Comparison of ENCODE assay signal across 13 cellular contexts in genomic region chr10:78511324-78512204, GRCh38.
DNase-seq lines count a peak whose midpoint lies in the region; ATAC-seq and TF ChIP-seq lines count a peak whose summit lies in the region.
"Had no signal": no experiment of that assay in that cellular context is flagged by ENCODE, and none has a peak within 500 bp of the region (broad histone marks: within the 10 kb centered on the region; RNA-seq: fewer than 3 reads in every experiment).

No MANE protein-coding gene starts in this region.

- H3K18ac ChIP-seq in mesenchymal stem cell (ENCODE audit: low read depth in 1 of 2, low read length in 2 of 2), result no peak overlapping the region

- H2BK15ac ChIP-seq in mesenchymal stem cell (ENCODE audit: low read depth, poor library complexity, severe bottlenecking), result no peak overlapping the region

- H3K27ac ChIP-seq in colonic mucosa (peak overlapping the region; percentile 15), mesenchymal stem cell (ENCODE audit: low read length, poor library complexity, severe bottlenecking) (no peak overlapping the region), subcutaneous abdominal adipose tissue (ENCODE audit: low read depth, low read length) (peak overlapping the region; percentile 89)

- no peaks in the 10 kb centered on the region for H3K36me3 Mint-ChIP-seq in effector memory CD8-positive, alpha-beta T cell (ENCODE audit: insufficient read depth)
- H3K36me3 Mint-ChIP-seq: activated naive CD8-positive, alpha-beta T cell treated with anti-CD3 and anti-CD28 coated beads, Interleukin-2, amount 10 ng/mL, durations not matched to agents 7 days and 5 days; stimulated activated effector memory CD8-positive, alpha-beta T cell treated with anti-CD3 and anti-CD28 coated beads, Interleukin-12 subunit alpha, Interleukin-12 subunit beta, amount 100 ng/mL, for 72 hours had no signal

- H2AK5ac ChIP-seq in mesenchymal stem cell (ENCODE audit: low read length, severe bottlenecking), result no peak overlapping the region

- H3K14ac ChIP-seq in mesenchymal stem cell (ENCODE audit: low read length in 2 of 2), result no peak overlapping the region

- no peak for TF ChIP-seq CTCF in colonic mucosa (IDR thresholded peaks at IDR 0.05)

- H2BK5ac ChIP-seq in mesenchymal stem cell (ENCODE audit: low read depth, low read length, poor library complexity, severe bottlenecking), result no peak overlapping the region

- 90% methylated on average over 6 of the region's 6 CpGs for WGBS in mesenchymal stem cell

- H3K4me1 ChIP-seq in colonic mucosa (no peaks in the 10 kb centered on the region), mesenchymal stem cell (ENCODE audit: control insufficient read depth, insufficient read depth, low read depth, low read length) (peaks cover 4% of the 10 kb centered on the region), subcutaneous abdominal adipose tissue (ENCODE audit: control insufficient read depth in 5 of 5, insufficient read depth in 5 of 5, low read length in 5 of 5) (peaks cover 25 to 67% (median 45%) of the 10 kb centered on the region in 5 donors)
- H3K4me1 ChIP-seq: BE2C had no signal

- DNase-seq in M059J (ENCODE audit: low read depth), result peak; percentile 61
- DNase-seq in colonic mucosa, result peak; percentile 11
- no peak for DNase-seq in mesenchymal stem cell
- DNase-seq in anterior cingulate cortex (lab: John Stamatoyannopoulos, UW), result no peak
- no peak for DNase-seq in NCI-H2227 (lab: John Stamatoyannopoulos, UW; ENCODE audit: unreplicated experiment)
- no peak for DNase-seq in effector memory CD8-positive, alpha-beta T cell
- DNase-seq: activated CD4-positive, alpha-beta T cell treated with anti-CD3 and anti-CD28 coated beads for 48 hours; activated naive CD8-positive, alpha-beta T cell treated with anti-CD3 and anti-CD28 coated beads, Interleukin-2, amount 10 ng/mL, durations not matched to agents 7 days and 5 days; BE2C; dorsolateral prefrontal cortex had no signal

- peaks cover 15 to 54% of the 10 kb centered on the region in 2 donors for H3K27me3 Mint-ChIP-seq in effector memory CD8-positive, alpha-beta T cell

- H3K4me3 ChIP-seq in colonic mucosa, result no peak overlapping the region
- H3K4me3 ChIP-seq in mesenchymal stem cell (ENCODE audit: insufficient read depth in 1 of 2, low read depth in 1 of 2, low read length in 2 of 2), result no peak overlapping the region
- H3K4me3 ChIP-seq in subcutaneous abdominal adipose tissue (ENCODE audit: low read depth in 1 of 5, low read length in 5 of 5), result no peak overlapping the region
- H3K4me3 ChIP-seq: dorsolateral prefrontal cortex had no signal

- no peaks in the 10 kb centered on the region for H3K36me3 ChIP-seq in colonic mucosa
- H3K36me3 ChIP-seq in mesenchymal stem cell (ENCODE audit: control insufficient read depth in 1 of 2, insufficient read depth in 2 of 2, low read depth in 1 of 2, low read length in 2 of 2), result no peaks in the 10 kb centered on the region
- no peaks in the 10 kb centered on the region for H3K36me3 ChIP-seq in subcutaneous abdominal adipose tissue (ENCODE audit: control insufficient read depth in 5 of 5, insufficient read depth in 5 of 5, low read length in 5 of 5)
- H3K36me3 ChIP-seq: BE2C had no signal

- H3K4me2 ChIP-seq in mesenchymal stem cell (ENCODE audit: low read length, poor library complexity, severe bottlenecking), result no peak overlapping the region

- no peak overlapping the region for H3K4ac ChIP-seq in mesenchymal stem cell (ENCODE audit: low read depth in 1 of 2, low read length in 2 of 2)

- H2BK12ac ChIP-seq in mesenchymal stem cell (ENCODE audit: low read length in 2 of 2), result no peak overlapping the region

- H3K4me3 Mint-ChIP-seq in effector memory CD8-positive, alpha-beta T cell, result no peak overlapping the region
- H3K4me3 Mint-ChIP-seq: activated naive CD8-positive, alpha-beta T cell treated with anti-CD3 and anti-CD28 coated beads, Interleukin-2, amount 10 ng/mL, durations not matched to agents 7 days and 5 days; neural crest cell; stimulated activated effector memory CD8-positive, alpha-beta T cell treated with anti-CD3 and anti-CD28 coated beads, Interleukin-12 subunit alpha, Interleukin-12 subunit beta, amount 100 ng/mL, for 72 hours had no signal

- no peaks in the 10 kb centered on the region for H3K79me1 ChIP-seq in mesenchymal stem cell (replicated peaks; ENCODE audit: low read length, poor library complexity, severe bottlenecking)

- H3K27me3 ChIP-seq in colonic mucosa (no peaks in the 10 kb centered on the region), mesenchymal stem cell (ENCODE audit: control insufficient read depth in 1 of 2, insufficient read depth in 1 of 2, low read length in 2 of 2) (no peaks in the 10 kb centered on the region), subcutaneous abdominal adipose tissue (ENCODE audit: control insufficient read depth in 5 of 5, insufficient read depth in 4 of 5, low read length in 5 of 5) (peaks cover 0 to 3% (median 0%) of the 10 kb centered on the region in 5 donors)
- H3K27me3 ChIP-seq: BE2C had no signal

- no peak overlapping the region for H3K27ac Mint-ChIP-seq in effector memory CD8-positive, alpha-beta T cell
- H3K27ac Mint-ChIP-seq: activated naive CD8-positive, alpha-beta T cell treated with anti-CD3 and anti-CD28 coated beads, Interleukin-2, amount 10 ng/mL, durations not matched to agents 7 days and 5 days; stimulated activated effector memory CD8-positive, alpha-beta T cell treated with anti-CD3 and anti-CD28 coated beads, Interleukin-12 subunit alpha, Interleukin-12 subunit beta, amount 100 ng/mL, for 72 hours had no signal

- intact Hi-C loops in colonic mucosa (cut with DNase I), result no loop called here

- no peak overlapping the region for H2AFZ ChIP-seq in mesenchymal stem cell (ENCODE audit: low read depth, low read length)

- ATAC-seq in effector memory CD8-positive, alpha-beta T cell (replicated peaks), result no peak
- ATAC-seq: stimulated activated effector memory CD8-positive, alpha-beta T cell treated with anti-CD3 and anti-CD28 coated beads, Interleukin-12 subunit alpha, Interleukin-12 subunit beta, amount 100 ng/mL, for 72 hours had no signal

- no peak overlapping the region for H4K8ac ChIP-seq in mesenchymal stem cell (ENCODE audit: low read length)

- H2BK120ac ChIP-seq in mesenchymal stem cell (ENCODE audit: low read depth, low read length), result no peak overlapping the region

- H3K4me1 Mint-ChIP-seq in effector memory CD8-positive, alpha-beta T cell (ENCODE audit: low read depth in 2 of 2), result no peaks in the 10 kb centered on the region
- H3K4me1 Mint-ChIP-seq: activated naive CD8-positive, alpha-beta T cell treated with anti-CD3 and anti-CD28 coated beads, Interleukin-2, amount 10 ng/mL, durations not matched to agents 7 days and 5 days; stimulated activated effector memory CD8-positive, alpha-beta T cell treated with anti-CD3 and anti-CD28 coated beads, Interleukin-12 subunit alpha, Interleukin-12 subunit beta, amount 100 ng/mL, for 72 hours had no signal

- H3K9me3 Mint-ChIP-seq in effector memory CD8-positive, alpha-beta T cell, result no peaks in the 10 kb centered on the region
- H3K9me3 Mint-ChIP-seq: activated naive CD8-positive, alpha-beta T cell treated with anti-CD3 and anti-CD28 coated beads, Interleukin-2, amount 10 ng/mL, durations not matched to agents 7 days and 5 days; neural crest cell; stimulated activated effector memory CD8-positive, alpha-beta T cell treated with anti-CD3 and anti-CD28 coated beads, Interleukin-12 subunit alpha, Interleukin-12 subunit beta, amount 100 ng/mL, for 72 hours had no signal

- no peak overlapping the region for H3K23ac ChIP-seq in mesenchymal stem cell (ENCODE audit: low read length in 2 of 2)

- H3K9me3 ChIP-seq in colonic mucosa (no peaks in the 10 kb centered on the region), mesenchymal stem cell (ENCODE audit: control insufficient read depth, low read length) (no peaks in the 10 kb centered on the region), subcutaneous abdominal adipose tissue (ENCODE audit: control insufficient read depth in 5 of 5, low read length in 5 of 5) (no peaks in the 10 kb centered on the region)
- H3K9me3 ChIP-seq: BE2C had no signal

- no peak overlapping the region for H4K91ac ChIP-seq in mesenchymal stem cell (ENCODE audit: low read length)

- no peak overlapping the region for H3K9ac ChIP-seq in colonic mucosa (ENCODE audit: low read depth in 2 of 2, low read length in 2 of 2)
- peak overlapping the region; percentile 45 for H3K9ac ChIP-seq in mesenchymal stem cell (ENCODE audit: low read length)
- H3K9ac ChIP-seq in subcutaneous abdominal adipose tissue (ENCODE audit: low read length in 5 of 5), result peak overlapping the region in 3 of 5 donors; percentile 22 to 57 (median 30)

Comparison
In these comparisons a context has a peak if more than half of its experiments do, and no peak if none do; other contexts are left out.
1. DNase-seq: peak in M059J (single experiment) and colonic mucosa (single experiment); none in mesenchymal stem cell (single experiment), anterior cingulate cortex (0 of 58), NCI-H2227 (single experiment) and effector memory CD8-positive, alpha-beta T cell (0 of 3).
2. H3K9ac ChIP-seq: peak in mesenchymal stem cell (single experiment) and subcutaneous abdominal adipose tissue (3 of 5); none in colonic mucosa (0 of 2).